Comparison of ENCODE assay signal across 8 cellular contexts in the genomic region with DNA sequence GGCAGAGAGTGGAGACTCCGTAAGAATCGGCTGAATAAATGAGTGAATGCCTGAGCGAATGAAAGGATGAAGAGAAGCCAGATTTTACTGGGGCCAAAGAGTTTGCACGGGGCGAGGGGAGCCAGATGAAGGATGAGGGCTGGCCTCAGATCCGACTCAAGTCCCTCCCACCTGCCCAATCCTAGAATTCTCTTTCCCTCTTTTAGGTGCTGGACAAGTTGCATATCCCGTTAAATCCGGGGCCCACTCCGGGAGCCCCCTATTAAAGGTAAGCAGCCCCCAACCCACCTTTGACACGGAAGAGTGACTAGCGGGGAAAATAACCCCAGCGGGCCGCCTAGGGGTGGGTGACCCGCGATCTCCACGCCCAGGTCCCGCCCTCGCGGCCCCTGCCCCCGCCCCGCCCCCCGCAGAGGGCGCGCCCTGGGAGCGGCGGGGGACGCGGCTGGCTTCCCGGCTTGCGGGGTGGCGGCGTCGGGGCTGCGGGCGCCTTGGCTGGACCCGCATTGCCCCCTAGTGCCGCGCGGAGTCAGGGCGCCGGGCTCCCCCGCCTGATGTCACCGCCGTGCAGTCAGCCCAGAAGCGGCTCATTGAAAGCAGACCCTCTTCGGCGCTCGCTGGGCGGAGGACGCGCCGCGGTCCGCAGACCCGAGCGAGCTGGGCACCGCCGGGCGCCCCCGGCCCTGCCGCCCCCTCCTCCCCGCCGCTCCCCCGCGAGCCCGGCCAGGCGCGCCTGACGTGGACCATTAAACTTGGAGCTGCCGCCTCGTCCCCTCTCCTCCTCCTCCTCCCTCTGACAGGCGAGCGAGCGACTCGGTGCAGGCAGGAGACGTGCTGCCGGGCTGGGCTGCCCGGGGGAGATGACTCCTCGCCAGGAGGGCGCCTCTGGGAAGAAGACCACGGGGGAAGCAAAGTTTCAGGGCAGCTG. TPM values are rescaled to one million over a fixed set of nuclear protein-coding genes. Genes with fewer than 3 reads are reported as not detected.
DNase-seq lines count a peak whose midpoint lies in the region; ATAC-seq and TF ChIP-seq lines count a peak whose summit lies in the region.

A gene (plus strand): TSS at position 570 of the 928 bp plus-strand sequence. CDS start 424 bp downstream, outside the sequence.

- WGBS in thymus, result 2% methylated on average over 81 of the region's 81 CpGs

- H3K4me3 Mint-ChIP-seq in CD8-positive, alpha-beta memory T cell, result peak within 1 kb of the TSS in 6 of 7 donors; percentile 47 to 77 (median 66)
- peak within 1 kb of the TSS; percentile 56 for H3K4me3 Mint-ChIP-seq in activated T-helper 17 cell treated with anti-CD3 and anti-CD28 coated beads, Interleukin-2, amount 50 U/mL, for 72 hours

- peak within 1 kb of the TSS; percentile 40 for H2AFZ ChIP-seq in neuron (ENCODE audit: low read depth, low read length)

- peak; percentile 81 for TF ChIP-seq CTCF in foreskin keratinocyte (conservative IDR thresholded peaks at IDR 0.05)

- no peaks in the 10 kb centered on the region for H3K9me3 Mint-ChIP-seq in CD8-positive, alpha-beta memory T cell
- no peaks in the 10 kb centered on the region for H3K9me3 Mint-ChIP-seq in activated T-helper 17 cell treated with anti-CD3 and anti-CD28 coated beads, Interleukin-2, amount 50 U/mL, for 72 hours

- H3K27me3 Mint-ChIP-seq in CD8-positive, alpha-beta memory T cell, result peaks cover 27 to 75% of the 10 kb centered on the region in 2 donors
- H3K27me3 Mint-ChIP-seq in activated T-helper 17 cell treated with anti-CD3 and anti-CD28 coated beads, Interleukin-2, amount 50 U/mL, for 72 hours, result peaks cover 57% of the 10 kb centered on the region

- peak in 4 of 5 donors; percentile 11 to 39 (median 17) for DNase-seq in CD8-positive, alpha-beta memory T cell
- DNase-seq in NCI-H748 treated with DMSO at 0.1 percent for 48 hours (lab: John Stamatoyannopoulos, UW) (peak; percentile 30), foreskin keratinocyte (no peak)

- CTCF ChIA-PET in CD8-positive, alpha-beta memory T cell (lab: Charles Lee), result no interaction called here

- peak; percentile 79 for ATAC-seq in GM21825 (IDR thresholded peaks at IDR 0.05; ENCODE audit: unreplicated experiment)
- peak; percentile 86 for ATAC-seq in activated T-helper 17 cell treated with anti-CD3 and anti-CD28 coated beads, Interleukin-2, amount 50 U/mL, for 72 hours (replicated peaks)
- peak; percentile 82 for ATAC-seq in foreskin keratinocyte
- ATAC-seq in GM19395 (IDR thresholded peaks at IDR 0.05; ENCODE audit: unreplicated experiment), result no peak

- no peaks in the 10 kb centered on the region for H3K4me1 ChIP-seq in CD8-positive, alpha-beta memory T cell (ENCODE audit: insufficient read depth, low read length)
- H3K4me1 ChIP-seq in foreskin keratinocyte (peaks cover 16% of the 10 kb centered on the region), neuron (ENCODE audit: insufficient read depth, low read length) (peaks cover 3% of the 10 kb centered on the region), thymus (ENCODE audit: control insufficient read depth, insufficient read depth, low read length) (no peaks in the 10 kb centered on the region)

- no peak within 1 kb of the TSS for H3K27ac ChIP-seq in CD8-positive, alpha-beta memory T cell (ENCODE audit: low read depth, low read length)
- H3K27ac ChIP-seq in foreskin keratinocyte, result no peak within 1 kb of the TSS
- no peak within 1 kb of the TSS for H3K27ac ChIP-seq in thymus (ENCODE audit: low read depth)

- H3K4me3 ChIP-seq in CD8-positive, alpha-beta memory T cell (ENCODE audit: low read length), result no peak within 1 kb of the TSS
- H3K4me3 ChIP-seq in neuron (ENCODE audit: low read length) (peak within 1 kb of the TSS; percentile 8), thymus (ENCODE audit: low read length) (peak within 1 kb of the TSS; percentile 33)

- no peaks in the 10 kb centered on the region for H3K9me3 ChIP-seq in CD8-positive, alpha-beta memory T cell (ENCODE audit: low read length)
- H3K9me3 ChIP-seq in neuron (ENCODE audit: low read length) (peaks cover 6% of the 10 kb centered on the region), thymus (ENCODE audit: control insufficient read depth) (no peaks in the 10 kb centered on the region)

- H3K27me3 ChIP-seq in CD8-positive, alpha-beta memory T cell (ENCODE audit: insufficient read depth, low read length, poor library complexity, severe bottlenecking), result peaks cover 15% of the 10 kb centered on the region
- H3K27me3 ChIP-seq in foreskin keratinocyte (peaks cover 47% of the 10 kb centered on the region), neuron (ENCODE audit: insufficient read depth, low read length) (peaks cover 58% of the 10 kb centered on the region), thymus (ENCODE audit: control insufficient read depth, insufficient read depth) (peaks cover 14% of the 10 kb centered on the region)

- POLR2A ChIA-PET in CD8-positive, alpha-beta memory T cell (lab: Charles Lee), result no interaction called here

- H3K36me3 ChIP-seq in CD8-positive, alpha-beta memory T cell (ENCODE audit: insufficient read depth, low read length), result no peaks in the 10 kb centered on the region
- H3K36me3 ChIP-seq in neuron (ENCODE audit: insufficient read depth, low read length), result no peaks in the 10 kb centered on the region
- H3K36me3 ChIP-seq in thymus (ENCODE audit: control insufficient read depth, insufficient read depth), result no peaks in the 10 kb centered on the region

- H3K27ac Mint-ChIP-seq in CD8-positive, alpha-beta memory T cell, result no peak within 1 kb of the TSS
- H3K27ac Mint-ChIP-seq in activated T-helper 17 cell treated with anti-CD3 and anti-CD28 coated beads, Interleukin-2, amount 50 U/mL, for 72 hours, result no peak within 1 kb of the TSS

- H3K4me1 Mint-ChIP-seq in CD8-positive, alpha-beta memory T cell, result peaks cover 10 to 11% (median 11%) of the 10 kb centered on the region in 3 donors
- peaks cover 5% of the 10 kb centered on the region for H3K4me1 Mint-ChIP-seq in activated T-helper 17 cell treated with anti-CD3 and anti-CD28 coated beads, Interleukin-2, amount 50 U/mL, for 72 hours

- no peaks in the 10 kb centered on the region for H3K36me3 Mint-ChIP-seq in CD8-positive, alpha-beta memory T cell
- H3K36me3 Mint-ChIP-seq in activated T-helper 17 cell treated with anti-CD3 and anti-CD28 coated beads, Interleukin-2, amount 50 U/mL, for 72 hours (ENCODE audit: low read depth), result no peaks in the 10 kb centered on the region

RNA-seq across cellular contexts. Expression of the gene that starts here (rescaled TPM):
- not detected for total RNA-seq in CD8-positive, alpha-beta memory T cell
- not detected for polyA plus RNA-seq in CD8-positive, alpha-beta memory T cell
- not detected for total RNA-seq in activated T-helper 17 cell treated with anti-CD3 and anti-CD28 coated beads, Interleukin-2, amount 50 U/mL, for 72 hours
- total RNA-seq in foreskin keratinocyte, result 0.11 TPM in 1 of 2 replicates, not detected in the other
- polyA plus RNA-seq in foreskin keratinocyte, result 0.07 TPM in 1 of 2 replicates, not detected in the other
- 0.18 TPM for polyA plus RNA-seq in thymus

Comparison
In these comparisons a context has a peak if more than half of its experiments do, and no peak if none do; other contexts are left out.
1. Peak in DNase-seq in CD8-positive, alpha-beta memory T cell; RNA of the gene not detected or under 1 TPM.
2. Peak in ATAC-seq in activated T-helper 17 cell treated with anti-CD3 and anti-CD28 coated beads, Interleukin-2, amount 50 U/mL, for 72 hours; RNA of the gene not detected or under 1 TPM.
3. Peak in ATAC-seq in foreskin keratinocyte; RNA of the gene not detected or under 1 TPM.